In genomic region chr4:39365931-39366771, GRCh38 we compare ENCODE assay signal across 8 cellular contexts. TPM values are rescaled to one million over a fixed set of nuclear protein-coding genes. Genes with fewer than 3 reads are reported as not detected.
DNase-seq lines count a peak whose midpoint lies in the region; ATAC-seq and TF ChIP-seq lines count a peak whose summit lies in the region.

A gene with protein sequence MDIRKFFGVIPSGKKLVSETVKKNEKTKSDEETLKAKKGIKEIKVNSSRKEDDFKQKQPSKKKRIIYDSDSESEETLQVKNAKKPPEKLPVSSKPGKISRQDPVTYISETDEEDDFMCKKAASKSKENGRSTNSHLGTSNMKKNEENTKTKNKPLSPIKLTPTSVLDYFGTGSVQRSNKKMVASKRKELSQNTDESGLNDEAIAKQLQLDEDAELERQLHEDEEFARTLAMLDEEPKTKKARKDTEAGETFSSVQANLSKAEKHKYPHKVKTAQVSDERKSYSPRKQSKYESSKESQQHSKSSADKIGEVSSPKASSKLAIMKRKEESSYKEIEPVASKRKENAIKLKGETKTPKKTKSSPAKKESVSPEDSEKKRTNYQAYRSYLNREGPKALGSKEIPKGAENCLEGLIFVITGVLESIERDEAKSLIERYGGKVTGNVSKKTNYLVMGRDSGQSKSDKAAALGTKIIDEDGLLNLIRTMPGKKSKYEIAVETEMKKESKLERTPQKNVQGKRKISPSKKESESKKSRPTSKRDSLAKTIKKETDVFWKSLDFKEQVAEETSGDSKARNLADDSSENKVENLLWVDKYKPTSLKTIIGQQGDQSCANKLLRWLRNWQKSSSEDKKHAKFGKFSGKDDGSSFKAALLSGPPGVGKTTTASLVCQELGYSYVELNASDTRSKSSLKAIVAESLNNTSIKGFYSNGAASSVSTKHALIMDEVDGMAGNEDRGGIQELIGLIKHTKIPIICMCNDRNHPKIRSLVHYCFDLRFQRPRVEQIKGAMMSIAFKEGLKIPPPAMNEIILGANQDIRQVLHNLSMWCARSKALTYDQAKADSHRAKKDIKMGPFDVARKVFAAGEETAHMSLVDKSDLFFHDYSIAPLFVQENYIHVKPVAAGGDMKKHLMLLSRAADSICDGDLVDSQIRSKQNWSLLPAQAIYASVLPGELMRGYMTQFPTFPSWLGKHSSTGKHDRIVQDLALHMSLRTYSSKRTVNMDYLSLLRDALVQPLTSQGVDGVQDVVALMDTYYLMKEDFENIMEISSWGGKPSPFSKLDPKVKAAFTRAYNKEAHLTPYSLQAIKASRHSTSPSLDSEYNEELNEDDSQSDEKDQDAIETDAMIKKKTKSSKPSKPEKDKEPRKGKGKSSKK (minus strand): TSS chr4:39366362. CDS start chr4:39366241, 121 bp downstream.

- TF ChIP-seq CTCF in omental fat pad (IDR thresholded peaks at IDR 0.05): no peak

- no peaks in the 10 kb centered on the region for H3K9me3 Mint-ChIP-seq in activated naive CD4-positive, alpha-beta T cell treated with anti-CD3 and anti-CD28 coated beads, Interleukin-2, amount 50 U/mL, for 24 hours

- peaks cover 48% of the 10 kb centered on the region for H3K4me1 Mint-ChIP-seq in activated naive CD4-positive, alpha-beta T cell treated with anti-CD3 and anti-CD28 coated beads, Interleukin-2, amount 50 U/mL, for 24 hours

- peak within 1 kb of the TSS; percentile 85 for H3K27ac Mint-ChIP-seq in activated naive CD4-positive, alpha-beta T cell treated with anti-CD3 and anti-CD28 coated beads, Interleukin-2, amount 50 U/mL, for 24 hours

- peaks cover 5% of the 10 kb centered on the region for H3K36me3 Mint-ChIP-seq in activated naive CD4-positive, alpha-beta T cell treated with anti-CD3 and anti-CD28 coated beads, Interleukin-2, amount 50 U/mL, for 24 hours

- H3K27me3 Mint-ChIP-seq in activated naive CD4-positive, alpha-beta T cell treated with anti-CD3 and anti-CD28 coated beads, Interleukin-2, amount 50 U/mL, for 24 hours: no peaks in the 10 kb centered on the region

- DNase-seq in ELF-1 (ENCODE audit: low read depth, low spot score) (peak; percentile 97), HCEC 1CT (peak; percentile 68), NAMALWA (ENCODE audit: low spot score) (peak; percentile 97), glomerular visceral epithelial cell (ENCODE audit: extremely low spot score) (peak; percentile 93), omental fat pad (ENCODE audit: low spot score) (peak; percentile 83)

- peak within 1 kb of the TSS; percentile 56 for H3K27ac ChIP-seq in temporal lobe (ENCODE audit: low read depth, low read length)

- peak within 1 kb of the TSS; percentile 96 for H3K4me3 Mint-ChIP-seq in activated naive CD4-positive, alpha-beta T cell treated with anti-CD3 and anti-CD28 coated beads, Interleukin-2, amount 50 U/mL, for 24 hours

- peak; percentile 94 for ATAC-seq in SK-N-SH treated with all-trans-retinoic acid at 6 μM for 48 hours
- ATAC-seq in omental fat pad (ENCODE audit: low FRiP score): peak; percentile 91

TF ChIP-seq in SK-N-SH treated with all-trans-retinoic acid at 6 μM for 48 hours, 23 proteins besides CTCF, POLR2A, EP300 and RAD21:
- TF ChIP-seq ESRRG (CRISPR knock-in tag; IDR thresholded peaks at IDR 0.05): no peak
- no peak for TF ChIP-seq OSR1 (CRISPR knock-in tag; IDR thresholded peaks at IDR 0.05)

RNA-seq across cellular contexts. Expression of the gene that starts here (rescaled TPM):
- 10 to 100 TPM; 18.5 to 38.1 (median 27.8) TPM for total RNA-seq in omental fat pad
- total RNA-seq in temporal lobe: 35.7 TPM

Comparison
In these comparisons a context has a peak if more than half of its experiments do, and no peak if none do; other contexts are left out.
1. Peak in every context shown above with its lines: DNase-seq, ATAC-seq and H3K27ac ChIP-seq.